26 cellular contexts compared by ENCODE assay signal in genomic region chr6:811806-812205, GRCh38.
"Had no signal": no experiment of that assay in that cellular context is flagged by ENCODE, and none has a peak within 500 bp of the region (broad histone marks: within the 10 kb centered on the region; RNA-seq: fewer than 3 reads in every experiment).

No MANE protein-coding gene starts in this region.

- H3K4me3 ChIP-seq: coronary artery, gastrocnemius medialis, heart left ventricle, hepatocyte, prostate gland, right atrium auricular region, smooth muscle cell, stomach, thyroid gland, vagina had no signal

- H3K79me2 ChIP-seq: hepatocyte had no signal

- H3K27me3 ChIP-seq: gastrocnemius medialis, hepatocyte, right atrium auricular region, stomach, thyroid gland, vagina had no signal

- H2AFZ ChIP-seq: hepatocyte had no signal

- H3K4me2 ChIP-seq: hepatocyte, smooth muscle cell had no signal

- H3K27ac ChIP-seq: coronary artery, epithelial cell of prostate, gastrocnemius medialis, heart left ventricle, hepatocyte, prostate gland, right atrium auricular region, stomach, thyroid gland, vagina had no signal

- ATAC-seq: esophagus mucosa; gastrocnemius medialis; heart left ventricle; left lobe of liver; naive thymus-derived CD4-positive, alpha-beta T cell; sciatic nerve; stimulated activated effector memory CD8-positive, alpha-beta T cell treated with anti-CD3 and anti-CD28 coated beads, Interleukin-12 subunit alpha, Interleukin-12 subunit beta, amount 100 ng/mL, for 72 hours had no signal

- DNase-seq: gastrocnemius medialis; heart left ventricle; kidney; mammary epithelial cell; mesendoderm; midbrain; naive thymus-derived CD4-positive, alpha-beta T cell; nucleus accumbens; stimulated activated CD4-positive, alpha-beta T cell treated with anti-CD3 and anti-CD28 coated beads, Interleukin-12 subunit alpha, Interleukin-12 subunit beta, amount 100 ng/mL, for 4 hours; stimulated activated CD4-positive, alpha-beta T cell treated with anti-CD3 and anti-CD28 coated beads, Interleukin-1b, Interleukin-23, amount 100 ng/mL, for 48 hours; stimulated activated CD4-positive, alpha-beta T cell treated with anti-CD3 and anti-CD28 coated beads, Interleukin-4, amount 100 ng/mL, for 1 hour; stimulated activated naive CD4-positive, alpha-beta T cell treated with Interleukin-2 at 50 U/mL for 16 hours; stomach; thyroid gland; trophoblast cell had no signal

- H3K36me3 ChIP-seq: gastrocnemius medialis, heart left ventricle, prostate gland, right atrium auricular region, stomach, thyroid gland, vagina had no signal

- H3K4me1 ChIP-seq: heart left ventricle, prostate gland, right atrium auricular region, stomach, vagina had no signal

- H3K9me3 ChIP-seq: gastrocnemius medialis, heart left ventricle, prostate gland, right atrium auricular region, stomach, thyroid gland, vagina had no signal
